In genomic region chr7:154744226-154744860, GRCh38 we compare ENCODE assay signal across 9 cellular contexts.
DNase-seq lines count a peak whose midpoint lies in the region; ATAC-seq and TF ChIP-seq lines count a peak whose summit lies in the region.
"Had no signal": no experiment of that assay in that cellular context is flagged by ENCODE, and none has a peak within 500 bp of the region (broad histone marks: within the 10 kb centered on the region; RNA-seq: fewer than 3 reads in every experiment).

No MANE protein-coding gene starts in this region.

- H3K27ac ChIP-seq in OCI-LY7 (ENCODE audit: low read depth, low read length, poor library complexity, severe bottlenecking) (no peak overlapping the region), endodermal cell (ENCODE audit: low read depth, low read length) (no peak overlapping the region), osteoblast (ENCODE audit: low read depth, low read length) (no peak overlapping the region)

- H3K36me3 ChIP-seq in OCI-LY7 (ENCODE audit: insufficient read depth, low read length) = no peaks in the 10 kb centered on the region
- H3K36me3 ChIP-seq in endodermal cell (ENCODE audit: control insufficient read depth, insufficient read depth, low read length) = no peaks in the 10 kb centered on the region
- no peaks in the 10 kb centered on the region for H3K36me3 ChIP-seq in osteoblast (ENCODE audit: insufficient read depth, low read length)

- DNase-seq in DMS153 treated with DMSO at 0.1 percent for 48 hours (lab: John Stamatoyannopoulos, UW; ENCODE audit: unreplicated experiment) (peak; percentile 36), DMS153 (lab: John Stamatoyannopoulos, UW) (no peak), HFFc6 (no peak), OCI-LY7 (ENCODE audit: low spot score) (peak; percentile 26), endodermal cell (peak; percentile 96), osteoblast (ENCODE audit: insufficient read length, low spot score, missing footprints) (peak; percentile 83)
- DNase-seq in activated T-helper 2 cell treated with anti-CD3 and anti-CD28 coated beads, Interferon-gamma antibody, Interleukin-2, Interleukin-4, amounts not matched to agents 10 μg/mL and 5 μg/mL and 100 μg/mL, durations not matched to agents 14 hours and 24 hours and 36 hours (ENCODE audit: low spot score) = no peak
- DNase-seq: activated B cell treated with CpG ODN at 0.5 μM for 24 hours had no signal

- no peaks in the 10 kb centered on the region for H3K79me2 ChIP-seq in OCI-LY7 (ENCODE audit: insufficient read depth, low read depth, low read length)
- no peaks in the 10 kb centered on the region for H3K79me2 ChIP-seq in osteoblast (ENCODE audit: insufficient read depth, low read length)

- H3K4me2 ChIP-seq in OCI-LY7 (ENCODE audit: low read length) (no peak overlapping the region), osteoblast (ENCODE audit: insufficient read depth, low read length) (no peak overlapping the region)

- H3K9me2 ChIP-seq in OCI-LY7 (ENCODE audit: insufficient read depth, low read length) = no peaks in the 10 kb centered on the region

- POLR2A ChIA-PET in OCI-LY7 (lab: Charles Lee) = no interaction called here

- no peaks in the 10 kb centered on the region; the same call in 1 of the 2 replicates for H3K27me3 Mint-ChIP-seq in HFFc6 (ENCODE audit: insufficient read depth)
- H3K27me3 Mint-ChIP-seq in endodermal cell (ENCODE audit: insufficient read depth) = peaks cover 96% of the 10 kb centered on the region
- no peaks in the 10 kb centered on the region for H3K27me3 Mint-ChIP-seq in activated T-helper 2 cell treated with anti-CD3 and anti-CD28 coated beads, Interferon-gamma antibody, Interleukin-2, Interleukin-4, amounts not matched to agents 10 μg/mL and 5 μg/mL and 100 μg/mL, durations not matched to agents 14 hours and 24 hours and 36 hours (ENCODE audit: low read depth)
- H3K27me3 Mint-ChIP-seq: activated B cell treated with CpG ODN at 0.5 μM for 24 hours had no signal

- H3K9me3 Mint-ChIP-seq in HFFc6 = peaks cover 44% of the 10 kb centered on the region
- H3K9me3 Mint-ChIP-seq in endodermal cell = no peaks in the 10 kb centered on the region
- H3K9me3 Mint-ChIP-seq in activated T-helper 2 cell treated with anti-CD3 and anti-CD28 coated beads, Interferon-gamma antibody, Interleukin-2, Interleukin-4, amounts not matched to agents 10 μg/mL and 5 μg/mL and 100 μg/mL, durations not matched to agents 14 hours and 24 hours and 36 hours = no peaks in the 10 kb centered on the region
- H3K9me3 Mint-ChIP-seq: activated B cell treated with CpG ODN at 0.5 μM for 24 hours had no signal

- H3K4me3 Mint-ChIP-seq in HFFc6 (no peak overlapping the region), endodermal cell (no peak overlapping the region)
- no peak overlapping the region for H3K4me3 Mint-ChIP-seq in activated T-helper 2 cell treated with anti-CD3 and anti-CD28 coated beads, Interferon-gamma antibody, Interleukin-2, Interleukin-4, amounts not matched to agents 10 μg/mL and 5 μg/mL and 100 μg/mL, durations not matched to agents 14 hours and 24 hours and 36 hours (ENCODE audit: low read depth)
- H3K4me3 Mint-ChIP-seq: activated B cell treated with CpG ODN at 0.5 μM for 24 hours had no signal

- BruUV-seq in OCI-LY7 (replicated peaks; lab: Mats Ljungman, UMichigan) = no TSS peak

- H2AFZ ChIP-seq in OCI-LY7 (ENCODE audit: low read length) (no peak overlapping the region), osteoblast (ENCODE audit: low read length) (no peak overlapping the region)

- H3K4me3 ChIP-seq in OCI-LY7 (ENCODE audit: low read depth, low read length, poor library complexity, severe bottlenecking) (no peak overlapping the region), endodermal cell (ENCODE audit: low read length) (no peak overlapping the region), osteoblast (ENCODE audit: insufficient read depth, low read length) (no peak overlapping the region)

- no peak overlapping the region for H3K9ac ChIP-seq in endodermal cell (ENCODE audit: extremely low read depth, low read length, poor library complexity, severe bottlenecking)

- H3K4me1 Mint-ChIP-seq in HFFc6 (ENCODE audit: low read depth) (no peaks in the 10 kb centered on the region), endodermal cell (peaks cover 16% of the 10 kb centered on the region)
- H3K4me1 Mint-ChIP-seq in activated T-helper 2 cell treated with anti-CD3 and anti-CD28 coated beads, Interferon-gamma antibody, Interleukin-2, Interleukin-4, amounts not matched to agents 10 μg/mL and 5 μg/mL and 100 μg/mL, durations not matched to agents 14 hours and 24 hours and 36 hours (ENCODE audit: low read depth) = no peaks in the 10 kb centered on the region
- H3K4me1 Mint-ChIP-seq: activated B cell treated with CpG ODN at 0.5 μM for 24 hours had no signal

- H3K9me3 ChIP-seq in OCI-LY7 (ENCODE audit: low read length) (no peaks in the 10 kb centered on the region), endodermal cell (ENCODE audit: control insufficient read depth, low read length) (no peaks in the 10 kb centered on the region), osteoblast (ENCODE audit: low read depth, low read length) (no peaks in the 10 kb centered on the region)

- intact Hi-C loops in OCI-LY7 (cut with micrococcal nuclease; ENCODE audit: unreplicated experiment) = no loop called here
- intact Hi-C loops in activated T-helper 2 cell treated with anti-CD3 and anti-CD28 coated beads, Interferon-gamma antibody, Interleukin-2, Interleukin-4, amounts not matched to agents 10 μg/mL and 5 μg/mL and 100 μg/mL, durations not matched to agents 14 hours and 24 hours and 36 hours (cut with micrococcal nuclease) = no loop called here

- H4K20me1 ChIP-seq in OCI-LY7 (ENCODE audit: insufficient read depth, low read length) (no peaks in the 10 kb centered on the region; the same call in 1 of the 2 replicates), osteoblast (ENCODE audit: insufficient read depth, low read length) (no peaks in the 10 kb centered on the region)

- H3K27me3 ChIP-seq in endodermal cell (ENCODE audit: control insufficient read depth, insufficient read depth, low read length, poor library complexity, severe bottlenecking) = peaks cover 96% of the 10 kb centered on the region
- no peaks in the 10 kb centered on the region for H3K27me3 ChIP-seq in osteoblast (ENCODE audit: insufficient read depth, low read length)

- WGBS in endodermal cell (ENCODE audit: insufficient coverage in 1 of 2, insufficient read length in 1 of 2), 2 experiments = 34 to 70% methylated on average over 5 to 16 of the region's 16 CpGs

- H3K4me1 ChIP-seq in OCI-LY7 (ENCODE audit: insufficient read depth, low read length, poor library complexity, severe bottlenecking) (no peaks in the 10 kb centered on the region), endodermal cell (ENCODE audit: control insufficient read depth, insufficient read depth, low read length) (peaks cover 8% of the 10 kb centered on the region), osteoblast (ENCODE audit: insufficient read depth, low read length) (no peaks in the 10 kb centered on the region)

- H3K27ac Mint-ChIP-seq in HFFc6 (no peak overlapping the region), endodermal cell (no peak overlapping the region)
- H3K27ac Mint-ChIP-seq in activated T-helper 2 cell treated with anti-CD3 and anti-CD28 coated beads, Interferon-gamma antibody, Interleukin-2, Interleukin-4, amounts not matched to agents 10 μg/mL and 5 μg/mL and 100 μg/mL, durations not matched to agents 14 hours and 24 hours and 36 hours = no peak overlapping the region
- H3K27ac Mint-ChIP-seq: activated B cell treated with CpG ODN at 0.5 μM for 24 hours had no signal

- TF ChIP-seq CTCF in HFFc6 (IDR thresholded peaks at IDR 0.05) (peak; percentile 78), OCI-LY7 (conservative IDR thresholded peaks at IDR 0.05; ENCODE audit: low read length) (peak; percentile 92), endodermal cell (conservative IDR thresholded peaks at IDR 0.05) (peak; percentile 98), osteoblast (IDR thresholded peaks at IDR 0.05; ENCODE audit: extremely low read depth, low read depth, low read length) (peak; percentile 36)

- ATAC-seq in GM21619 (IDR thresholded peaks at IDR 0.05; ENCODE audit: unreplicated experiment) = no peak

- CTCF ChIA-PET in OCI-LY7 (lab: Charles Lee; ENCODE audit: unreplicated experiment) = no interaction called here

- H3K36me3 Mint-ChIP-seq in HFFc6 (ENCODE audit: low read depth) (no peaks in the 10 kb centered on the region), endodermal cell (ENCODE audit: low read depth) (no peaks in the 10 kb centered on the region)
- no peaks in the 10 kb centered on the region for H3K36me3 Mint-ChIP-seq in activated T-helper 2 cell treated with anti-CD3 and anti-CD28 coated beads, Interferon-gamma antibody, Interleukin-2, Interleukin-4, amounts not matched to agents 10 μg/mL and 5 μg/mL and 100 μg/mL, durations not matched to agents 14 hours and 24 hours and 36 hours (ENCODE audit: low read depth)

Comparison
In these comparisons a context has a peak if more than half of its experiments do, and no peak if none do; other contexts are left out.
1. DNase-seq: peak in DMS153 treated with DMSO at 0.1 percent for 48 hours (single experiment), OCI-LY7 (single experiment), endodermal cell (single experiment) and osteoblast (single experiment); none in DMS153 (single experiment), HFFc6 (single experiment) and activated T-helper 2 cell treated with anti-CD3 and anti-CD28 coated beads, Interferon-gamma antibody, Interleukin-2, Interleukin-4, amounts not matched to agents 10 μg/mL and 5 μg/mL and 100 μg/mL, durations not matched to agents 14 hours and 24 hours and 36 hours (single experiment).
2. CTCF ChIP-seq: peak in every context shown above with its lines; median percentile 98 in endodermal cell; 92 in OCI-LY7; 78 in HFFc6; 36 in osteoblast.